Comparison of ENCODE assay signal across 1 cellular context in the genomic region with DNA sequence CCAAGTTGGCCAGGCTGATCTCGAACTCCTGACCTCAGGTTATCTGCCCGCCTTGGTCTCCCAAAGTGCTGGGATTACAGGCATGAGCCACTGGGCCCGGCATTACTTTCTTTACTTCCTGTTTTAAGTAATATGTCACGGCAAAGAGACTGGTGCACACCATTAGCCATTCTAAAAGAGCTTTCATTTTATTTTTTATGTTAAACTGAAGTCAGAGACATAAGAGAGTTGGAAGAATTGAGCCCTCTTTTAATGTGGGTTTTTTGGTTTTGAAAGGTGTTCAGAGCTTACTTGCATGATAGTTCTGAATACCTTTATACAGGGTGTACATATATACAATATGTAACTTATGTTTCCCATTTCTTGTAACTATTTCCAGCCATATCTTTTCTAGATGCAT.
TF ChIP-seq lines count a peak whose summit lies in the region.

No MANE protein-coding gene starts in this region.

TF ChIP-seq in endothelial cell of umbilical vein, 7 proteins besides CTCF, POLR2A, EP300 and RAD21:
- TF ChIP-seq JUN (IDR thresholded peaks at IDR 0.05; ENCODE audit: borderline replicate concordance, insufficient read depth, insufficient read length, low read depth) (no peak), FOS (IDR thresholded peaks at IDR 0.05; ENCODE audit: borderline replicate concordance, insufficient read depth, low read length) (no peak), GATA2 (IDR thresholded peaks at IDR 0.05; ENCODE audit: insufficient read depth, insufficient read length, low read depth, low read length) (no peak), EZH2 (IDR thresholded peaks at IDR 0.05; ENCODE audit: borderline replicate concordance, low read depth, low read length, severe bottlenecking) (no peak), MYC (IDR thresholded peaks at IDR 0.05; ENCODE audit: low read depth, low read length) (no peak), POLR2AphosphoS5 (IDR thresholded peaks at IDR 0.05; ENCODE audit: insufficient read depth, low read depth, low read length) (no peak)
- TF ChIP-seq, protein P1, sequence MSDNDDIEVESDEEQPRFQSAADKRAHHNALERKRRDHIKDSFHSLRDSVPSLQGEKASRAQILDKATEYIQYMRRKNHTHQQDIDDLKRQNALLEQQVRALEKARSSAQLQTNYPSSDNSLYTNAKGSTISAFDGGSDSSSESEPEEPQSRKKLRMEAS (IDR thresholded peaks at IDR 0.05; ENCODE audit: insufficient read depth, insufficient read length), result no peak
